Comparison of ENCODE assay signal across 16 cellular contexts in the genomic region with DNA sequence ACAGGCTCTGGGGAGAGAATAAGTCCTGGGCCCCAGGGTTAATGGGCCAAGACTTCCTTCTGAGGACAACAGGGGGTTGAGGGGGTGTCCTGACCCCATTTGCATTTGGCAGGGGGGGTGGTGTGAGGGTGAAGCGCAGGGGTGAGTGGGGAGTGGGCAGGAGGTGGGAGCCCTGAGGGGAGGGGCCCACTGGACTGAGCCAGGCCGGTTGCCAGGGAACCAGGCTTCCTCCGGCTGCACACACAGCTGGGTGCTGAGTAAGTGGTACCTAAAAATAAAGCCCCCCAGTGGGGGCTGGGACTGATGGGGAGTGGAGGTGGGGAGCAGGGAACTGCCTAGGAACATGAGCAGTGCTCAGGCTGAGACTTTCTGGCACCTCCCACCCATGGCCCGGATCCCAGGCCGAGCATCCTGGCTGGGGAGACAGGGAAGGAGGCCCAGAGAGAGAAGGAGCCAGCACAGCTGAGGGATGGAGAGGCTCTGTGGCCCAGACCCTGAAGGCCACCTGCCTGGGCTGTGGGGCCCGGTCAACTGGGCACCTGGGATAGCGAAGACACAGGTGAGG. TPM values are rescaled to one million over a fixed set of nuclear protein-coding genes. Genes with fewer than 3 reads are reported as not detected.
DNase-seq lines count a peak whose midpoint lies in the region; TF ChIP-seq lines count a peak whose summit lies in the region.
"Had no signal": no experiment of that assay in that cellular context is flagged by ENCODE, and none has a peak within 500 bp of the region (broad histone marks: within the 10 kb centered on the region; RNA-seq: fewer than 3 reads in every experiment).

No MANE protein-coding gene starts in this region.

- H3K4me1 Mint-ChIP-seq in MCF 10A (ENCODE audit: insufficient read depth, unreplicated experiment): no peaks in the 10 kb centered on the region

- dilution Hi-C loops in mammary epithelial cell (cut with HindIII; ENCODE audit: low sequenced_read_pairs): no loop called here

- no peaks in the 10 kb centered on the region for H3K9me3 ChIP-seq in mammary epithelial cell (replicated peaks; ENCODE audit: insufficient read depth, low read length)
- H3K9me3 ChIP-seq: Caco-2, mucosa of descending colon, ovary had no signal

- no peak overlapping the region for H3K27ac ChIP-seq in mammary epithelial cell (ENCODE audit: insufficient read depth, low read depth, low read length)
- H3K27ac ChIP-seq: GM23248, ovary had no signal

- no peaks in the 10 kb centered on the region for H3K36me3 Mint-ChIP-seq in MCF 10A (ENCODE audit: insufficient read depth, unreplicated experiment)

- 90% methylated on average over 3 of the region's 7 CpGs for WGBS in mammary epithelial cell (ENCODE audit: low coverage, missing lambda C conversion rate)
- 57 to 69% methylated on average over 7 of the region's 7 CpGs for WGBS in lower leg skin, 2 donors

- H3K4me3 Mint-ChIP-seq in MCF 10A (ENCODE audit: unreplicated experiment): no peak overlapping the region

- no peak for TF ChIP-seq POLR2A in lower leg skin (IDR thresholded peaks at IDR 0.05)

- no peaks in the 10 kb centered on the region for H3K36me3 ChIP-seq in mammary epithelial cell (ENCODE audit: insufficient read depth, low read length)
- H3K36me3 ChIP-seq: ovary had no signal

- CTCF ChIA-PET in MCF 10A (lab: Yijun Ruan, JAX): no interaction called here
- CTCF ChIA-PET in mammary epithelial cell (lab: Charles Lee; ENCODE audit: low non-redundant PET): no interaction called here

- no peak overlapping the region for H3K9ac ChIP-seq in mammary epithelial cell (ENCODE audit: insufficient read depth, low read length)
- H3K9ac ChIP-seq: GM23248 had no signal

- peaks cover 7% of the 10 kb centered on the region for H3K27me3 ChIP-seq in mammary epithelial cell (ENCODE audit: insufficient read depth, low read length)
- H3K27me3 ChIP-seq: ovary had no signal

- no peaks in the 10 kb centered on the region for H3K4me1 ChIP-seq in mammary epithelial cell (ENCODE audit: insufficient read depth, low read length)
- H3K4me1 ChIP-seq: Caco-2 had no signal

- H2AFZ ChIP-seq in mammary epithelial cell (ENCODE audit: low read depth, low read length): no peak overlapping the region
- H2AFZ ChIP-seq: GM23248 had no signal

- BruUV-seq in MCF 10A (replicated peaks; lab: Mats Ljungman, UMichigan) (no TSS peak), mammary epithelial cell (replicated peaks; lab: Mats Ljungman, UMichigan) (no TSS peak)

- H3K27ac Mint-ChIP-seq in MCF 10A (ENCODE audit: low read depth, unreplicated experiment): peak overlapping the region; percentile 7

- H3K4me2 ChIP-seq in mammary epithelial cell (ENCODE audit: insufficient read depth, low read depth, low read length): no peak overlapping the region

- H3K79me2 ChIP-seq in mammary epithelial cell (ENCODE audit: insufficient read depth, low read length): no peaks in the 10 kb centered on the region

- TF ChIP-seq CTCF in MCF 10A (IDR thresholded peaks at IDR 0.05; ENCODE audit: unreplicated experiment) (no peak), mammary epithelial cell (conservative IDR thresholded peaks at IDR 0.05 in 1 of 2, IDR thresholded peaks at IDR 0.05 in 1 of 2; ENCODE audit: extremely low read depth in 1 of 2, insufficient read depth in 1 of 2, low read depth in 1 of 2, low read length in 2 of 2) (no peak), lower leg skin (IDR thresholded peaks at IDR 0.05) (no peak)

- H3K27me3 Mint-ChIP-seq in MCF 10A (ENCODE audit: insufficient read depth, unreplicated experiment): peaks cover 13% of the 10 kb centered on the region

- H3K9me3 Mint-ChIP-seq in MCF 10A (ENCODE audit: unreplicated experiment): no peaks in the 10 kb centered on the region

- intact Hi-C loops in MCF 10A (cut with micrococcal nuclease) (no loop called here), mammary epithelial cell (cut with micrococcal nuclease) (no loop called here), lower leg skin (cut with DNase I; ENCODE audit: low total_unique reads) (loop anchor here (10.0 kb wide), 2 partner anchors 121 to 149 kb away; no protein-coding TSS in a partner anchor)

- POLR2A ChIA-PET in MCF 10A (lab: Yijun Ruan, JAX): interaction anchor here (0.6 kb wide), 1 partner anchor 172 kb away, joined by 3 read pairs; no protein-coding TSS in a partner anchor

- in situ Hi-C loops in mammary epithelial cell (cut with MboI; ENCODE audit: low sequenced_read_pairs in 2 of 2): loop anchor here (10.0 kb wide), 2 partner anchors 61 to 131 kb away; no protein-coding TSS in a partner anchor

- no peaks in the 10 kb centered on the region for H4K20me1 ChIP-seq in mammary epithelial cell (ENCODE audit: insufficient read depth, low read length)

- no peak overlapping the region for H3K4me3 ChIP-seq in mammary epithelial cell (replicated peaks in 1 of 3; ENCODE audit: insufficient read depth in 1 of 3, low read depth in 2 of 3, low read length in 3 of 3)
- no peak overlapping the region for H3K4me3 ChIP-seq in lower leg skin (ENCODE audit: low read depth, poor library complexity, severe bottlenecking)
- H3K4me3 ChIP-seq: GM23248, mucosa of descending colon, ovary had no signal

- DNase-seq in MCF 10A (ENCODE audit: unreplicated experiment) (no peak), mammary epithelial cell (no peak), cerebellar cortex (ENCODE audit: low spot score) (peak; percentile 66), medulla oblongata (ENCODE audit: extremely low spot score) (peak; percentile 64), superior temporal gyrus (ENCODE audit: extremely low spot score) (peak; percentile 61), NCI-H2081 treated with DMSO at 0.1 percent for 48 hours (lab: John Stamatoyannopoulos, UW) (no peak), SHP77 (lab: John Stamatoyannopoulos, UW) (no peak), lower leg skin (ENCODE audit: low spot score in 2 of 2) (no peak)
- DNase-seq: activated gamma-delta T cell treated with Interleukin-2 at 50 U/mL for 16 hours, Caco-2, GF-D8, GM23248, islet precursor cell, NCI-H226 had no signal

RNA-seq across cellular contexts. Expression of a gene that starts 7.5 kb away (rescaled TPM):
- total RNA-seq in MCF 10A (2022): 0.21 TPM in 1 of 2 replicates, not detected in the other
- total RNA-seq in mammary epithelial cell: 1 to 10 TPM in 1 of 2 donors, not detected in 1; 1.8 TPM
- polyA plus RNA-seq in mammary epithelial cell: not detected
- not detected for polyA minus RNA-seq in mammary epithelial cell
- 10 to 100 TPM; 25.5 to 79.9 (median 40.6) TPM for total RNA-seq in lower leg skin

RNA-seq across cellular contexts. Expression of a gene that starts 26.8 kb away (rescaled TPM):
- total RNA-seq in MCF 10A (2022) (8.1 and 10.5 TPM in 2 replicates), mammary epithelial cell (10 to 100 TPM; 13.9 to 18.8 TPM), lower leg skin (10 to 100 TPM; 14.8 to 29.3 (median 24.2) TPM)
- 13.6 TPM for polyA plus RNA-seq in mammary epithelial cell
- 4.2 TPM for polyA minus RNA-seq in mammary epithelial cell

Comparison
In these comparisons a context has a peak if more than half of its experiments do, and no peak if none do; other contexts are left out.
1. DNase-seq: peak in cerebellar cortex (single experiment), medulla oblongata (single experiment) and superior temporal gyrus (single experiment); none in MCF 10A (single experiment), mammary epithelial cell (single experiment), NCI-H2081 treated with DMSO at 0.1 percent for 48 hours (single experiment), SHP77 (0 of 2) and lower leg skin (0 of 2).
2. RNA of a gene that starts 7.5 kb away (total RNA-seq): 25.5 to 79.9 TPM in lower leg skin; 1.8 TPM in mammary epithelial cell and 0.21 TPM in MCF 10A; every median in the first group is over 4 times any median in the second.